17 cellular contexts compared by ENCODE assay signal in genomic region chr17:7325031-7325528, GRCh38. TPM values are rescaled to one million over a fixed set of nuclear protein-coding genes. Genes with fewer than 3 reads are reported as not detected.
"Had no signal": no experiment of that assay in that cellular context is flagged by ENCODE, and none has a peak within 500 bp of the region (broad histone marks: within the 10 kb centered on the region; RNA-seq: fewer than 3 reads in every experiment).

No MANE protein-coding gene starts in this region.

- H3K9me3 Mint-ChIP-seq: nephron progenitor cell had no signal

- H3K9me3 ChIP-seq: colonic mucosa, gastrocnemius medialis, heart right ventricle, ovary, right atrium auricular region, sigmoid colon had no signal

- H3K27ac ChIP-seq: colonic mucosa, gastrocnemius medialis, heart right ventricle, ovary, right atrium auricular region, sigmoid colon, skin epidermis had no signal

- H3K4me3 Mint-ChIP-seq: nephron progenitor cell had no signal

- H3K36me3 ChIP-seq: ovary had no signal

- H3K27me3 Mint-ChIP-seq: naive thymus-derived CD4-positive, alpha-beta T cell had no signal

- H3K27me3 ChIP-seq: colonic mucosa, gastrocnemius medialis, heart right ventricle, ovary, right atrium auricular region, sigmoid colon had no signal

- FAIRE-seq: endothelial cell of umbilical vein, islet of Langerhans had no signal

- H3K4me3 ChIP-seq: colonic mucosa, gastrocnemius medialis, heart right ventricle, ovary, right atrium auricular region, sigmoid colon, skin epidermis had no signal

- H3K27ac Mint-ChIP-seq: nephron progenitor cell had no signal

- DNase-seq: colonic mucosa; dermis blood vessel endothelial cell; gastrocnemius medialis; heart right ventricle; mammary epithelial cell; naive thymus-derived CD4-positive, alpha-beta T cell; nephron progenitor cell; sigmoid colon; stimulated activated CD4-positive, alpha-beta T cell treated with anti-CD3 and anti-CD28 coated beads, Interleukin-12 subunit alpha, Interleukin-12 subunit beta, amount 100 ng/mL, for 4 hours; stimulated activated naive CD4-positive, alpha-beta T cell treated with Interleukin-2 at 50 U/mL for 16 hours; trophoblast cell had no signal

- ATAC-seq: gastrocnemius medialis; heart right ventricle; left lobe of liver; naive thymus-derived CD4-positive, alpha-beta T cell had no signal

RNA-seq across cellular contexts. Expression of gene ACAP1, which starts 11.2 kb away (rescaled TPM):
- total RNA-seq: dermis blood vessel endothelial cell, endothelial cell of umbilical vein had no signal
